18 cellular contexts compared by ENCODE assay signal in the genomic region with DNA sequence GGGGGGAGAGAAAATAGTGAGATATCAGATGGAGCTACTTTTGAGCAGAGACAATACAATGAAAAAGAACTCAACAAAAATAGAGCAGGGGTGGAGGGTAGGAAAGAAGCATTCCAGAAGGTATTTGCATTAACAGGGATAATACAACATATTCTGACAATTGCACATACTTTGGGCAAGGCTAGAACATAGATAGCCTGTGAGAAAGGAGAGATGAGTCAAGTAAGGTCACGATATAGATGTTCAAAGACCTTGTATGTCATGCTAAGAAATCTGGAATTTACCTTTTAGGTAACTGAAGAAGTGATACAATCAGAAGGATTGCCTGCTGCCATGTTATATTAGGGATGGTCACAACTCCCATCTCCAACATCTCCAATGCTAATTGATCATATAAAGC.
DNase-seq lines count a peak whose midpoint lies in the region; ATAC-seq, FAIRE-seq and TF ChIP-seq lines count a peak whose summit lies in the region.
"Had no signal": no experiment of that assay in that cellular context is flagged by ENCODE, and none has a peak within 500 bp of the region (broad histone marks: within the 10 kb centered on the region; RNA-seq: fewer than 3 reads in every experiment).

No MANE protein-coding gene starts in this region.

- no peaks in the 10 kb centered on the region for H3K27me3 Mint-ChIP-seq in CD4-positive, alpha-beta T cell
- H3K27me3 Mint-ChIP-seq in memory B cell, result no peaks in the 10 kb centered on the region

- FAIRE-seq in GM12878 (lab: Jason Lieb, UNC), result no peak
- FAIRE-seq: K562 had no signal

- no peak for DNase-seq in CD4-positive, alpha-beta T cell
- DNase-seq in Karpas-422 (no peak), GM12878 (ENCODE audit: low read depth, low spot score) (no peak), memory B cell (ENCODE audit: low spot score in 2 of 2) (no peak), NCI-H2227 treated with DMSO at 0.1 percent for 48 hours (lab: John Stamatoyannopoulos, UW) (no peak), HUDEP-2 (lab: John Stamatoyannopoulos, UW; ENCODE audit: unreplicated experiment in 76 of 76) (no peak)
- DNase-seq: GOT3, MV-4-11, NCI-H1105, NCI-H146, NCI-H1930, NCI-H2107, NCI-H69, RPMI8226, SHP77 had no signal

- H2AFZ ChIP-seq in Karpas-422 (ENCODE audit: low read length) (no peak overlapping the region), GM12878 (ENCODE audit: control insufficient read depth, low read depth, low read length) (no peak overlapping the region)

- H3K9me3 ChIP-seq in CD4-positive, alpha-beta T cell (ENCODE audit: control insufficient read depth, low read length), result no peaks in the 10 kb centered on the region
- H3K9me3 ChIP-seq in Karpas-422 (ENCODE audit: low read length) (no peaks in the 10 kb centered on the region), GM12878 (replicated peaks; ENCODE audit: control insufficient read depth, insufficient read depth, low read length) (no peaks in the 10 kb centered on the region)

- POLR2A ChIA-PET in CD4-positive, alpha-beta T cell (lab: Charles Lee), result no interaction called here
- POLR2A ChIA-PET in GM12878 (lab: Charles Lee), result no interaction called here

- CTCF ChIA-PET in CD4-positive, alpha-beta T cell (lab: Charles Lee), result interaction anchor here (0.9 kb wide), 1 partner anchor 13 kb away, joined by 4 read pairs; no protein-coding TSS in a partner anchor
- CTCF ChIA-PET in GM12878 (lab: Yijun Ruan, JAX), result no interaction called here

- no peak overlapping the region for H3K27ac Mint-ChIP-seq in CD4-positive, alpha-beta T cell
- H3K27ac Mint-ChIP-seq in memory B cell, result peak overlapping the region; percentile 10

- H3K4me1 ChIP-seq in Karpas-422 (ENCODE audit: low read length), result peaks cover 34% of the 10 kb centered on the region
- peaks cover 17% of the 10 kb centered on the region for H3K4me1 ChIP-seq in GM12878 (ENCODE audit: control insufficient read depth, insufficient read depth, low read length)

- H3K79me2 ChIP-seq in Karpas-422 (ENCODE audit: low read length) (peaks cover 83% of the 10 kb centered on the region), GM12878 (ENCODE audit: control insufficient read depth, insufficient read depth, low read length) (peaks cover 61% of the 10 kb centered on the region)

- no peaks in the 10 kb centered on the region for H3K9me2 ChIP-seq in Karpas-422 (replicated peaks; ENCODE audit: insufficient read depth, low read length)

- ATAC-seq in CD4-positive, alpha-beta T cell (ENCODE audit: poor library complexity), result no peak
- ATAC-seq in GM12878 (no peak), memory B cell (ENCODE audit: low read depth) (no peak), GM21786 (IDR thresholded peaks at IDR 0.05; ENCODE audit: unreplicated experiment) (no peak)
- ATAC-seq: HCT116, K562 had no signal

- no peaks in the 10 kb centered on the region for H3K36me3 ChIP-seq in Karpas-422 (ENCODE audit: insufficient read depth, low read length)
- peaks cover 0 to 2% of the 10 kb centered on the region in 2 experiments; a peak in 2 of 4 replicates for H3K36me3 ChIP-seq in GM12878 (ENCODE audit: control insufficient read depth in 2 of 2, insufficient read depth in 2 of 2, low read length in 1 of 2)

- H3K9ac ChIP-seq in Karpas-422 (ENCODE audit: low read length), result no peak overlapping the region
- no peak overlapping the region for H3K9ac ChIP-seq in GM12878 (ENCODE audit: control insufficient read depth, insufficient read depth, low read length)

- no peak for TF ChIP-seq POLR2A in GM12878 (IDR thresholded peaks at IDR 0.05; ENCODE audit: low read depth, low read length)

- H3K4me1 Mint-ChIP-seq in CD4-positive, alpha-beta T cell (ENCODE audit: low read depth), result peaks cover 61% of the 10 kb centered on the region
- H3K4me1 Mint-ChIP-seq in memory B cell, result peaks cover 25% of the 10 kb centered on the region

- peaks cover 47% of the 10 kb centered on the region for H3K36me3 Mint-ChIP-seq in CD4-positive, alpha-beta T cell (ENCODE audit: low read depth)
- peaks cover 18% of the 10 kb centered on the region for H3K36me3 Mint-ChIP-seq in memory B cell

- 0% methylated on average over 1 of the region's 1 CpG for WGBS in GM12878 (ENCODE audit: insufficient coverage, insufficient replicate concordance, low lambda C conversion rate, missing lambda C conversion rate)

- TF ChIP-seq RAD21 in GM12878 (IDR thresholded peaks at IDR 0.05; ENCODE audit: insufficient read depth, low read depth, low read length), result no peak

- no peak overlapping the region for H3K4me3 ChIP-seq in Karpas-422 (ENCODE audit: low read length)
- H3K4me3 ChIP-seq in GM12878, result no peak overlapping the region
- H3K4me3 ChIP-seq: K562 had no signal

- in situ Hi-C loops in GM12878 (cut with MboI), result no loop called here

- H3K9me3 Mint-ChIP-seq in CD4-positive, alpha-beta T cell, result peaks cover 4% of the 10 kb centered on the region
- H3K9me3 Mint-ChIP-seq in memory B cell, result peaks cover 5% of the 10 kb centered on the region

- SMC1A ChIA-PET in GM12878 (lab: Charles Lee; ENCODE audit: uncharacterized antibody, unreplicated experiment), result interaction anchor here (0.6 to 1.4 kb wide), 6 partner anchors 8 to 780 kb away, joined by 3 to 4 read pairs (median 4); no protein-coding TSS in a partner anchor

- H3K4me2 ChIP-seq in Karpas-422 (ENCODE audit: low read depth, low read length, poor library complexity, severe bottlenecking) (peak overlapping the region; percentile 68), GM12878 (ENCODE audit: control insufficient read depth, insufficient read depth) (no peak overlapping the region)

- TF ChIP-seq CTCF in CD4-positive, alpha-beta T cell (IDR thresholded peaks at IDR 0.05), result no peak
- TF ChIP-seq CTCF in GM12878 (IDR thresholded peaks at IDR 0.05 in 2 of 3, conservative IDR thresholded peaks at IDR 0.05 in 1 of 3; ENCODE audit: control insufficient read depth in 2 of 3, extremely low read depth in 1 of 3, insufficient read depth in 1 of 3, low read depth in 3 of 3, low read length in 3 of 3), result no peak

- intact Hi-C loops in CD4-positive, alpha-beta T cell (cut with DNase I, micrococcal nuclease), result no loop called here
- intact Hi-C loops in GM12878 (cut with micrococcal nuclease; ENCODE audit: unreplicated experiment), result loop anchor here (5.0 kb wide), 1 partner anchor 153 kb away; a partner anchor contains a TSS

- H4K20me1 ChIP-seq in Karpas-422 (ENCODE audit: insufficient read depth, low read depth, low read length) (no peaks in the 10 kb centered on the region), GM12878 (ENCODE audit: control insufficient read depth, insufficient read depth) (no peaks in the 10 kb centered on the region)

- RAD21 ChIA-PET in GM12878 (lab: Charles Lee; ENCODE audit: unreplicated experiment), result interaction anchor here (1.4 kb wide), 1 partner anchor 119 kb away, joined by 3 read pairs; no protein-coding TSS in a partner anchor

- no TSS peak for BruUV-seq in GM12878 (replicated peaks; lab: Mats Ljungman, UMichigan)

- peak overlapping the region; percentile 31 for H3K4me3 Mint-ChIP-seq in CD4-positive, alpha-beta T cell
- no peak overlapping the region for H3K4me3 Mint-ChIP-seq in memory B cell

- H3K27ac ChIP-seq in CD4-positive, alpha-beta T cell (ENCODE audit: low read depth, low read length), result no peak overlapping the region
- H3K27ac ChIP-seq in Karpas-422 (ENCODE audit: low read length) (no peak overlapping the region), GM12878 (ENCODE audit: control insufficient read depth, insufficient read depth) (no peak overlapping the region)

- H3K27me3 ChIP-seq in CD4-positive, alpha-beta T cell (ENCODE audit: control insufficient read depth, insufficient read depth, low read length), result no peaks in the 10 kb centered on the region
- no peaks in the 10 kb centered on the region for H3K27me3 ChIP-seq in Karpas-422 (ENCODE audit: low read length)
- no peaks in the 10 kb centered on the region for H3K27me3 ChIP-seq in GM12878 (replicated peaks in 1 of 2; ENCODE audit: control insufficient read depth in 2 of 2, insufficient read depth in 2 of 2, low read length in 1 of 2)

- TF ChIP-seq EP300 in GM12878 (IDR thresholded peaks at IDR 0.05; ENCODE audit: borderline replicate concordance in 1 of 2, control insufficient read depth in 1 of 2, low read depth in 2 of 2, low read length in 2 of 2), result no peak

TF ChIP-seq in GM12878, 131 proteins besides CTCF, POLR2A, EP300 and RAD21:
- TF ChIP-seq CHD2 (IDR thresholded peaks at IDR 0.05; ENCODE audit: borderline replicate concordance, low read depth, low read length), result no peak
- TF ChIP-seq ZBED1 (IDR thresholded peaks at IDR 0.05; ENCODE audit: borderline replicate concordance), result peak; percentile 36; the same call in 1 of the 2 replicates
